ENCODE assay signal across 9 cellular contexts in genomic region chr6:52725133-52725529, GRCh38. TPM values are rescaled to one million over a fixed set of nuclear protein-coding genes. Genes with fewer than 3 reads are reported as not detected.
DNase-seq lines count a peak whose midpoint lies in the region; ATAC-seq and TF ChIP-seq lines count a peak whose summit lies in the region.
"Had no signal": no experiment of that assay in that cellular context is flagged by ENCODE, and none has a peak within 500 bp of the region (broad histone marks: within the 10 kb centered on the region; RNA-seq: fewer than 3 reads in every experiment).

No MANE protein-coding gene starts in this region.

- H3K4me3 ChIP-seq in left lung (no peak overlapping the region), tibial nerve (no peak overlapping the region)

- peaks cover 0 to 9% of the 10 kb centered on the region in 2 donors for H3K4me1 ChIP-seq in left lung
- H3K4me1 ChIP-seq in tibial nerve, result peaks cover 0 to 15% (median 0%) of the 10 kb centered on the region in 4 donors

- no peaks in the 10 kb centered on the region for H3K27me3 Mint-ChIP-seq in MCF 10A (ENCODE audit: insufficient read depth, unreplicated experiment)
- no peaks in the 10 kb centered on the region for H3K27me3 Mint-ChIP-seq in chondrocyte (ENCODE audit: low read depth)

- peak; percentile 50 for DNase-seq in NCI-H146 treated with DMSO at 0.1 percent for 48 hours (lab: John Stamatoyannopoulos, UW; ENCODE audit: unreplicated experiment)
- DNase-seq in MCF 10A (ENCODE audit: unreplicated experiment), result peak; percentile 43
- DNase-seq in left lung, result peak in 1 of 2 donors; percentile 39
- no peak for DNase-seq in tibial nerve (ENCODE audit: low spot score in 2 of 2)
- no peak for DNase-seq in chondrocyte (ENCODE audit: low spot score)
- no peak for DNase-seq in NCI-H748 treated with DMSO at 0.1 percent for 48 hours (lab: John Stamatoyannopoulos, UW)
- DNase-seq in H4 (ENCODE audit: low spot score), result no peak

- H3K27ac Mint-ChIP-seq in MCF 10A (ENCODE audit: low read depth, unreplicated experiment), result peak overlapping the region; percentile 50
- no peak overlapping the region for H3K27ac Mint-ChIP-seq in chondrocyte (ENCODE audit: unreplicated experiment)

- BruUV-seq in MCF 10A (replicated peaks; lab: Mats Ljungman, UMichigan), result no TSS peak

- H3K36me3 Mint-ChIP-seq in MCF 10A (ENCODE audit: insufficient read depth, unreplicated experiment) (no peaks in the 10 kb centered on the region), chondrocyte (ENCODE audit: low read depth) (no peaks in the 10 kb centered on the region)

- intact Hi-C loops in MCF 10A (cut with micrococcal nuclease) (loop anchor here (10.0 kb wide), 1 partner anchor 160 kb away; no protein-coding TSS in a partner anchor), left lung (cut with DNase I) (no loop called here)

- WGBS in tibial nerve, 2 donors, result 69 to 81% methylated on average over 3 of the region's 3 CpGs

- ATAC-seq in left lung, result peak; percentile 43

- no peaks in the 10 kb centered on the region for H3K9me3 ChIP-seq in left lung
- peaks cover 0 to 6% (median 0%) of the 10 kb centered on the region in 4 donors for H3K9me3 ChIP-seq in tibial nerve

- CTCF ChIA-PET in MCF 10A (lab: Yijun Ruan, JAX), result interaction anchor here (0.5 to 3.1 kb wide), 21 partner anchors 8 to 348 kb away, joined by 3 to 11 read pairs (median 4); no protein-coding TSS in a partner anchor

- peaks cover 28% of the 10 kb centered on the region for H3K4me1 Mint-ChIP-seq in MCF 10A (ENCODE audit: insufficient read depth, unreplicated experiment)
- peaks cover 12% of the 10 kb centered on the region for H3K4me1 Mint-ChIP-seq in chondrocyte (ENCODE audit: low read depth)

- no peak for TF ChIP-seq POLR2A in tibial nerve (IDR thresholded peaks at IDR 0.05)

- POLR2A ChIA-PET in MCF 10A (lab: Yijun Ruan, JAX), result interaction anchor here (0.8 to 1.2 kb wide), 3 partner anchors 9 to 269 kb away, joined by 3 read pairs; no protein-coding TSS in a partner anchor

- H3K4me3 Mint-ChIP-seq in MCF 10A (ENCODE audit: unreplicated experiment) (no peak overlapping the region), chondrocyte (ENCODE audit: unreplicated experiment) (no peak overlapping the region)

- TF ChIP-seq CTCF in MCF 10A (IDR thresholded peaks at IDR 0.05; ENCODE audit: unreplicated experiment), result no peak
- no peak for TF ChIP-seq CTCF in left lung (IDR thresholded peaks at IDR 0.05)
- no peak for TF ChIP-seq CTCF in tibial nerve (IDR thresholded peaks at IDR 0.05)
- TF ChIP-seq CTCF in chondrocyte (IDR thresholded peaks at IDR 0.05), result no peak

- H3K27me3 ChIP-seq in left lung (no peaks in the 10 kb centered on the region), tibial nerve (no peaks in the 10 kb centered on the region)

- H3K36me3 ChIP-seq in left lung, result no peaks in the 10 kb centered on the region
- no peaks in the 10 kb centered on the region for H3K36me3 ChIP-seq in tibial nerve

- H3K9me3 Mint-ChIP-seq in MCF 10A (ENCODE audit: unreplicated experiment) (no peaks in the 10 kb centered on the region), chondrocyte (ENCODE audit: low read depth) (no peaks in the 10 kb centered on the region)

- TF ChIP-seq EP300 in tibial nerve (IDR thresholded peaks at IDR 0.05), result no peak

- H3K27ac ChIP-seq in left lung (peak overlapping the region; percentile 27 to 42), tibial nerve (peak overlapping the region in 3 of 4 donors; percentile 21 to 55 (median 26))

RNA-seq across cellular contexts. Expression of gene GSTA2, which starts 38.1 kb away (rescaled TPM):
- total RNA-seq in MCF 10A (2022) (not detected in 2 replicates), left lung (1 to 10 TPM in 1 of 2 donors, not detected in 1; 2.7 TPM), tibial nerve (not detected), chondrocyte (not detected in 3 replicates)
- 0.37 TPM in 1 of 2 replicates, not detected in the other for total RNA-seq in H4 (2014; rRNA removed; shearing (Covaris generic))
- total RNA-seq: dermis microvascular lymphatic vessel endothelial cell, HT-29 had no signal

RNA-seq across cellular contexts. Expression of gene TMEM14A, which starts 54.2 kb away (rescaled TPM):
- total RNA-seq in MCF 10A (2022) (10.5 and 15.6 TPM in 2 replicates), left lung (10 to 100 TPM; 20.6 to 24.1 TPM), tibial nerve (10 to 100 TPM; 14.4 to 39.6 (median 24.3) TPM), chondrocyte (21.1 to 34.4 TPM (median 25.7 TPM) in 3 replicates)
- 141 and 148 TPM in 2 replicates for total RNA-seq in H4 (2014; rRNA removed; shearing (Covaris generic))

Comparison
In these comparisons a context has a peak if more than half of its experiments do, and no peak if none do; other contexts are left out.
1. DNase-seq: peak in NCI-H146 treated with DMSO at 0.1 percent for 48 hours (single experiment) and MCF 10A (single experiment); none in tibial nerve (0 of 2), chondrocyte (single experiment), NCI-H748 treated with DMSO at 0.1 percent for 48 hours (single experiment) and H4 (single experiment).